Comparison of ENCODE assay signal across 12 cellular contexts in the genomic region with DNA sequence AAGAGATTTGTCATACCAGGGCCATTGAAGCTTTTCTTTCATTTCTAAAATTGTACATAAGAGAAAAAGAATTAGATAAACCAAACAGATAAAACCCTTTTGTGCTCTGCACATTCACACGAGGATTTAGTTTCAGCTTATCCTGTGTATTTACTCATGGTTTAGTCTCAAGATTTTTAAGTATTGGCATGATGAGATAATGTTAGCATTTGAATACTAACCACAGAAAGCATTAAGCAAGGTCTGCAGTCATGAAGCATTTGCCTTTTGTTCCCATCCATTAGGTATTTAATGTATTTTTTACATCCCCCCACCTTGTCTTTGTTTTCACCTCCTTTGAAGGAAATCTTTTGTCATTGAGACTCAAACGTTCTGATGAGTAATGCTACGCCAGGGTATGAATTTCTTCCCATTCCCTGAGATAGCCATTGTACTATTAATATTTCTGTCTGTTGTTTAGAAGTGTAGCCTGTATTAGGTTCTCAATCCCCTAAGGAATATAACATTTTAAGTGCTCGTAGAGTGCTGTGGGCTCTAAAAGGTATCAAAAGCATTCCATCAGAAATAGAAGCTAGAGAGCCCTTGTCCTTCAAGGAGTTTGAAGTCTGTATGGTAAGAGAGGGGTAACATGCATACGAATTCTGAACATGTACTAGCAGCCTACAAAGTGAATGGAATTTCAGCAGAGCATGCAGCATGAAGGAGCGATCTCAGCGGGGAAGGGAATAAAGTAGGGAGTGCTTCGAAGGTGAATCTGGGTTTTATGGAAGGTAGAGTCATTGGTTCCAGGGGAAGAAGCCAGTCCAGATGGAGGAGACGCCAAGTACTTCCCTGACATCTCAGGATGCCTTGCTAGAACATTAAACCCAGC. TPM values are rescaled to one million over a fixed set of nuclear protein-coding genes. Genes with fewer than 3 reads are reported as not detected.
DNase-seq lines count a peak whose midpoint lies in the region; ATAC-seq and TF ChIP-seq lines count a peak whose summit lies in the region.
"Had no signal": no experiment of that assay in that cellular context is flagged by ENCODE, and none has a peak within 500 bp of the region (broad histone marks: within the 10 kb centered on the region; RNA-seq: fewer than 3 reads in every experiment).

No MANE protein-coding gene starts in this region.

- peak overlapping the region; percentile 30 to 50 for H3K27ac ChIP-seq in tibial artery

- WGBS in lower leg skin, 2 donors: 76% methylated on average over 9 of the region's 9 CpGs

- no peaks in the 10 kb centered on the region for H3K9me3 ChIP-seq in tibial artery

- H3K36me3 Mint-ChIP-seq in activated CD4-positive, alpha-beta T cell treated with anti-CD3 and anti-CD28 coated beads for 36 hours (ENCODE audit: low read depth): no peaks in the 10 kb centered on the region
- H3K36me3 Mint-ChIP-seq: stimulated activated effector memory CD8-positive, alpha-beta T cell treated with anti-CD3 and anti-CD28 coated beads, Interleukin-12 subunit alpha, Interleukin-12 subunit beta, amount 100 ng/mL, for 72 hours had no signal

- intact Hi-C loops in activated CD4-positive, alpha-beta T cell treated with anti-CD3 and anti-CD28 coated beads for 36 hours (cut with DNase I, micrococcal nuclease): no loop called here
- intact Hi-C loops in tibial artery (cut with DNase I; ENCODE audit: low total_unique reads) (no loop called here), lower leg skin (cut with DNase I; ENCODE audit: low total_unique reads) (no loop called here)

- peaks cover 0 to 36% (median 6%) of the 10 kb centered on the region in 4 donors for H3K4me1 ChIP-seq in tibial artery

- H3K27me3 Mint-ChIP-seq in activated CD4-positive, alpha-beta T cell treated with anti-CD3 and anti-CD28 coated beads for 36 hours: no peaks in the 10 kb centered on the region
- H3K27me3 Mint-ChIP-seq: activated naive CD8-positive, alpha-beta T cell treated with anti-CD3 and anti-CD28 coated beads, Interleukin-2, amount 10 ng/mL, durations not matched to agents 7 days and 5 days had no signal

- POLR2A ChIA-PET in activated CD4-positive, alpha-beta T cell treated with anti-CD3 and anti-CD28 coated beads for 36 hours (lab: Charles Lee): interaction anchor here (0.6 kb wide), 1 partner anchor 115 kb away, joined by 3 read pairs; no protein-coding TSS in a partner anchor

- no peaks in the 10 kb centered on the region for H3K36me3 ChIP-seq in tibial artery

- TF ChIP-seq CTCF in tibial artery (IDR thresholded peaks at IDR 0.05) (no peak), lower leg skin (IDR thresholded peaks at IDR 0.05) (no peak)

- no peak overlapping the region for H3K4me3 Mint-ChIP-seq in activated CD4-positive, alpha-beta T cell treated with anti-CD3 and anti-CD28 coated beads for 36 hours
- H3K4me3 Mint-ChIP-seq: activated naive CD8-positive, alpha-beta T cell treated with anti-CD3 and anti-CD28 coated beads, Interleukin-2, amount 10 ng/mL, durations not matched to agents 7 days and 5 days; stimulated activated effector memory CD8-positive, alpha-beta T cell treated with anti-CD3 and anti-CD28 coated beads, Interleukin-12 subunit alpha, Interleukin-12 subunit beta, amount 100 ng/mL, for 72 hours had no signal

- peaks cover 30% of the 10 kb centered on the region for H3K4me1 Mint-ChIP-seq in activated CD4-positive, alpha-beta T cell treated with anti-CD3 and anti-CD28 coated beads for 36 hours
- H3K4me1 Mint-ChIP-seq: activated naive CD8-positive, alpha-beta T cell treated with anti-CD3 and anti-CD28 coated beads, Interleukin-2, amount 10 ng/mL, durations not matched to agents 7 days and 5 days had no signal

- no peaks in the 10 kb centered on the region for H3K9me3 Mint-ChIP-seq in activated CD4-positive, alpha-beta T cell treated with anti-CD3 and anti-CD28 coated beads for 36 hours (ENCODE audit: low read depth)
- H3K9me3 Mint-ChIP-seq: stimulated activated effector memory CD8-positive, alpha-beta T cell treated with anti-CD3 and anti-CD28 coated beads, Interleukin-12 subunit alpha, Interleukin-12 subunit beta, amount 100 ng/mL, for 72 hours had no signal

- CTCF ChIA-PET in activated CD4-positive, alpha-beta T cell treated with anti-CD3 and anti-CD28 coated beads for 36 hours (lab: Charles Lee): interaction anchor here (0.5 to 1.2 kb wide), 3 partner anchors 11 to 248 kb away, joined by 3 to 4 read pairs (median 4); no protein-coding TSS in a partner anchor

- H3K4me3 ChIP-seq in tibial artery (no peak overlapping the region), lower leg skin (ENCODE audit: low read depth, poor library complexity, severe bottlenecking) (no peak overlapping the region)

- H3K27me3 ChIP-seq in tibial artery: no peaks in the 10 kb centered on the region

- DNase-seq in activated CD4-positive, alpha-beta T cell treated with anti-CD3 and anti-CD28 coated beads for 36 hours: no peak
- DNase-seq in activated CD4-positive, alpha-beta T cell treated with anti-CD3 and anti-CD28 coated beads, Interleukin-2, amount 50 U/mL, for 48 hours: no peak
- DNase-seq in NCI-H69 (lab: John Stamatoyannopoulos, UW): peak; percentile 31
- DNase-seq in fibroblast of peridontal ligament (ENCODE audit: extremely low read depth): peak; percentile 90
- DNase-seq in tibial artery: no peak
- DNase-seq in occipital lobe (lab: John Stamatoyannopoulos, UW): no peak
- DNase-seq in lower leg skin (ENCODE audit: low spot score in 2 of 2): no peak
- DNase-seq: activated naive CD8-positive, alpha-beta T cell treated with anti-CD3 and anti-CD28 coated beads, Interleukin-2, amount 10 ng/mL, durations not matched to agents 7 days and 5 days; AML-193; NCI-H1436 had no signal

- ATAC-seq in activated CD4-positive, alpha-beta T cell treated with anti-CD3 and anti-CD28 coated beads for 36 hours: peak; percentile 26
- no peak for ATAC-seq in GM19351 (IDR thresholded peaks at IDR 0.05; ENCODE audit: unreplicated experiment)
- ATAC-seq: stimulated activated effector memory CD8-positive, alpha-beta T cell treated with anti-CD3 and anti-CD28 coated beads, Interleukin-12 subunit alpha, Interleukin-12 subunit beta, amount 100 ng/mL, for 72 hours had no signal

- TF ChIP-seq POLR2A in lower leg skin (IDR thresholded peaks at IDR 0.05): no peak

- no peak overlapping the region for H3K27ac Mint-ChIP-seq in activated CD4-positive, alpha-beta T cell treated with anti-CD3 and anti-CD28 coated beads for 36 hours
- H3K27ac Mint-ChIP-seq: activated naive CD8-positive, alpha-beta T cell treated with anti-CD3 and anti-CD28 coated beads, Interleukin-2, amount 10 ng/mL, durations not matched to agents 7 days and 5 days; stimulated activated effector memory CD8-positive, alpha-beta T cell treated with anti-CD3 and anti-CD28 coated beads, Interleukin-12 subunit alpha, Interleukin-12 subunit beta, amount 100 ng/mL, for 72 hours had no signal

RNA-seq across cellular contexts. Expression of a gene that starts 22.3 kb away (rescaled TPM):
- 1 to 10 TPM; 5.7 to 7.8 TPM for total RNA-seq in activated CD4-positive, alpha-beta T cell treated with anti-CD3 and anti-CD28 coated beads for 36 hours
- total RNA-seq in occipital lobe: 10.3 TPM
- 10 to 100 TPM; 16.1 to 43.3 (median 26.5) TPM for total RNA-seq in lower leg skin

Comparison
In these comparisons a context has a peak if more than half of its experiments do, and no peak if none do; other contexts are left out.
1. DNase-seq: peak in NCI-H69 (single experiment) and fibroblast of peridontal ligament (single experiment); none in activated CD4-positive, alpha-beta T cell treated with anti-CD3 and anti-CD28 coated beads for 36 hours (single experiment), activated CD4-positive, alpha-beta T cell treated with anti-CD3 and anti-CD28 coated beads, Interleukin-2, amount 50 U/mL, for 48 hours (0 of 2), tibial artery (0 of 2), occipital lobe (single experiment) and lower leg skin (0 of 2).